ENCODE assay signal across 16 cellular contexts in genomic region chr3:101992861-101993260, GRCh38.
"Had no signal": no experiment of that assay in that cellular context is flagged by ENCODE, and none has a peak within 500 bp of the region (broad histone marks: within the 10 kb centered on the region; RNA-seq: fewer than 3 reads in every experiment).

No MANE protein-coding gene starts in this region.

- H2AFZ ChIP-seq: parathyroid adenoma had no signal

- H3K27ac ChIP-seq: gastroesophageal sphincter, heart right ventricle, lower lobe of right lung, parathyroid adenoma, stomach, vagina had no signal

- FAIRE-seq: colon had no signal

- H3K9ac ChIP-seq: parathyroid adenoma had no signal

- H3K9me3 ChIP-seq: gastroesophageal sphincter, heart right ventricle, lower lobe of right lung, stomach, vagina had no signal

- H3K36me3 ChIP-seq: gastroesophageal sphincter, heart right ventricle, lower lobe of right lung, stomach, vagina had no signal

- H3K4me1 ChIP-seq: gastroesophageal sphincter, lower lobe of right lung, parathyroid adenoma, stomach, vagina had no signal

- DNase-seq: activated CD4-positive, alpha-beta T cell treated with anti-CD3 and anti-CD28 coated beads, Interleukin-2, amount 10 ng/mL, durations not matched to agents 7 days and 5 days; activated naive CD4-positive, alpha-beta T cell; aorta; heart right ventricle; left cardiac atrium; lower lobe of right lung; midbrain; naive B cell; SIG-M5; stomach had no signal

- H3K4me2 ChIP-seq: smooth muscle cell had no signal

- H3K4me3 Mint-ChIP-seq: activated CD4-positive, alpha-beta T cell treated with anti-CD3 and anti-CD28 coated beads, Interleukin-2, amount 10 ng/mL, durations not matched to agents 7 days and 5 days; activated T-helper 1 cell treated with anti-CD3 and anti-CD28 coated beads, Interleukin-12 subunit alpha, Interleukin-12 subunit beta, Interleukin-2, Interleukin-4 antibody, amounts not matched to agents 30 ng/mL and 10 ng/mL and 1 ng/mL, durations not matched to agents 14 hours and 24 hours and 36 hours; naive B cell had no signal

- H3K4me3 ChIP-seq: gastroesophageal sphincter, heart right ventricle, lower lobe of right lung, smooth muscle cell, stomach, vagina had no signal

- H3K27me3 Mint-ChIP-seq: naive B cell had no signal

- H3K27me3 ChIP-seq: gastroesophageal sphincter, heart right ventricle, stomach, vagina had no signal

- H3K27ac Mint-ChIP-seq: activated CD4-positive, alpha-beta T cell treated with anti-CD3 and anti-CD28 coated beads, Interleukin-2, amount 10 ng/mL, durations not matched to agents 7 days and 5 days; activated T-helper 1 cell treated with anti-CD3 and anti-CD28 coated beads, Interleukin-12 subunit alpha, Interleukin-12 subunit beta, Interleukin-2, Interleukin-4 antibody, amounts not matched to agents 30 ng/mL and 10 ng/mL and 1 ng/mL, durations not matched to agents 14 hours and 24 hours and 36 hours had no signal

- ATAC-seq: gastroesophageal sphincter, heart right ventricle, left cardiac atrium, lower lobe of right lung had no signal

- H3K36me3 Mint-ChIP-seq: naive B cell had no signal

- H3K79me2 ChIP-seq: parathyroid adenoma had no signal

- H3K9me3 Mint-ChIP-seq: activated CD4-positive, alpha-beta T cell treated with anti-CD3 and anti-CD28 coated beads, Interleukin-2, amount 10 ng/mL, durations not matched to agents 7 days and 5 days; activated T-helper 1 cell treated with anti-CD3 and anti-CD28 coated beads, Interleukin-12 subunit alpha, Interleukin-12 subunit beta, Interleukin-2, Interleukin-4 antibody, amounts not matched to agents 30 ng/mL and 10 ng/mL and 1 ng/mL, durations not matched to agents 14 hours and 24 hours and 36 hours; naive B cell had no signal
